Comparison of ENCODE assay signal across 9 cellular contexts in genomic region chr13:46866150-46866549, GRCh38. TPM values are rescaled to one million over a fixed set of nuclear protein-coding genes. Genes with fewer than 3 reads are reported as not detected.
A peak's percentile ranks its signal among the peaks of the same experiment; 100 is the strongest.
DNase-seq lines count a peak whose midpoint lies in the region; ATAC-seq and TF ChIP-seq lines count a peak whose summit lies in the region.
"Had no signal": no experiment of that assay in that cellular context is flagged by ENCODE, and none has a peak within 500 bp of the region (broad histone marks: within the 10 kb centered on the region; RNA-seq: fewer than 3 reads in every experiment).

No MANE protein-coding gene starts in this region.

- peak overlapping the region; percentile 9 for H3K4me2 ChIP-seq in Loucy (ENCODE audit: low read depth, low read length, poor library complexity, severe bottlenecking)

- ATAC-seq in GM18511 (IDR thresholded peaks at IDR 0.05; ENCODE audit: unreplicated experiment) = peak; percentile 70
- ATAC-seq in activated CD4-positive, CD25-positive, alpha-beta regulatory T cell treated with anti-CD3 and anti-CD28 coated beads, Interleukin-2, amount 50 U/mL, for 24 hours = no peak
- ATAC-seq: gastrocnemius medialis had no signal

- H3K4me1 Mint-ChIP-seq in mesothelial cell of epicardium = peaks cover 11% of the 10 kb centered on the region
- no peaks in the 10 kb centered on the region for H3K4me1 Mint-ChIP-seq in T-helper 2 cell treated with Interferon-gamma antibody and Interleukin-4, amounts not matched to agents 5 μg/mL and 100 μg/mL, for 36 hours (ENCODE audit: low read depth)
- H3K4me1 Mint-ChIP-seq in activated T-helper 2 cell treated with anti-CD3 and anti-CD28 coated beads, Interferon-gamma antibody, Interleukin-2, Interleukin-4, amounts not matched to agents 10 μg/mL and 5 μg/mL and 100 μg/mL, durations not matched to agents 14 hours and 24 hours and 36 hours (ENCODE audit: low read depth) = no peaks in the 10 kb centered on the region

- H3K9me3 ChIP-seq in Loucy (ENCODE audit: insufficient read depth, low read depth, low read length) = no peaks in the 10 kb centered on the region
- H3K9me3 ChIP-seq: gastrocnemius medialis had no signal

- H3K9me3 Mint-ChIP-seq in mesothelial cell of epicardium = no peaks in the 10 kb centered on the region
- no peaks in the 10 kb centered on the region for H3K9me3 Mint-ChIP-seq in T-helper 2 cell treated with Interferon-gamma antibody and Interleukin-4, amounts not matched to agents 5 μg/mL and 100 μg/mL, for 36 hours
- no peaks in the 10 kb centered on the region for H3K9me3 Mint-ChIP-seq in activated T-helper 2 cell treated with anti-CD3 and anti-CD28 coated beads, Interferon-gamma antibody, Interleukin-2, Interleukin-4, amounts not matched to agents 10 μg/mL and 5 μg/mL and 100 μg/mL, durations not matched to agents 14 hours and 24 hours and 36 hours

- no peaks in the 10 kb centered on the region for H3F3A ChIP-seq in Loucy (ENCODE audit: low read depth)

- H2AFZ ChIP-seq in Loucy (ENCODE audit: low read length) = peak overlapping the region; percentile 73

- H4K20me1 ChIP-seq in Loucy (ENCODE audit: insufficient read depth, low read length, poor library complexity, severe bottlenecking) = no peaks in the 10 kb centered on the region

- peaks cover 8% of the 10 kb centered on the region for H3K4me1 ChIP-seq in Loucy (ENCODE audit: insufficient read depth, low read length, poor library complexity, severe bottlenecking)
- H3K4me1 ChIP-seq: gastrocnemius medialis had no signal

- TF ChIP-seq CTCF in Loucy (conservative IDR thresholded peaks at IDR 0.05; ENCODE audit: low read length) = no peak
- no peak for TF ChIP-seq CTCF in choroid plexus epithelial cell (conservative IDR thresholded peaks at IDR 0.05; ENCODE audit: low read depth, low read length)
- TF ChIP-seq CTCF in mesothelial cell of epicardium (IDR thresholded peaks at IDR 0.05; ENCODE audit: unreplicated experiment) = no peak

- H3K27me3 Mint-ChIP-seq in mesothelial cell of epicardium (ENCODE audit: low read depth) = peaks cover 2% of the 10 kb centered on the region
- H3K27me3 Mint-ChIP-seq in T-helper 2 cell treated with Interferon-gamma antibody and Interleukin-4, amounts not matched to agents 5 μg/mL and 100 μg/mL, for 36 hours (ENCODE audit: low read depth) = peaks cover 10% of the 10 kb centered on the region
- peaks cover 3% of the 10 kb centered on the region for H3K27me3 Mint-ChIP-seq in activated T-helper 2 cell treated with anti-CD3 and anti-CD28 coated beads, Interferon-gamma antibody, Interleukin-2, Interleukin-4, amounts not matched to agents 10 μg/mL and 5 μg/mL and 100 μg/mL, durations not matched to agents 14 hours and 24 hours and 36 hours (ENCODE audit: low read depth)

- no peaks in the 10 kb centered on the region for H3K9me2 ChIP-seq in Loucy (replicated peaks; ENCODE audit: low read depth, low read length)

- peak overlapping the region; percentile 63 for H3K27ac Mint-ChIP-seq in mesothelial cell of epicardium
- no peak overlapping the region for H3K27ac Mint-ChIP-seq in T-helper 2 cell treated with Interferon-gamma antibody and Interleukin-4, amounts not matched to agents 5 μg/mL and 100 μg/mL, for 36 hours
- no peak overlapping the region for H3K27ac Mint-ChIP-seq in activated T-helper 2 cell treated with anti-CD3 and anti-CD28 coated beads, Interferon-gamma antibody, Interleukin-2, Interleukin-4, amounts not matched to agents 10 μg/mL and 5 μg/mL and 100 μg/mL, durations not matched to agents 14 hours and 24 hours and 36 hours

- intact Hi-C loops in activated T-helper 2 cell treated with anti-CD3 and anti-CD28 coated beads, Interferon-gamma antibody, Interleukin-2, Interleukin-4, amounts not matched to agents 10 μg/mL and 5 μg/mL and 100 μg/mL, durations not matched to agents 14 hours and 24 hours and 36 hours (cut with micrococcal nuclease) = no loop called here

- H3K4me3 ChIP-seq in Loucy (ENCODE audit: low read length, poor library complexity, severe bottlenecking) (no peak overlapping the region), choroid plexus epithelial cell (ENCODE audit: low read depth, low read length) (no peak overlapping the region)
- H3K4me3 ChIP-seq: gastrocnemius medialis had no signal

- DNase-seq in choroid plexus epithelial cell (ENCODE audit: low read depth) (peak; percentile 87), mesothelial cell of epicardium (ENCODE audit: low spot score in 2 of 2, unreplicated experiment in 2 of 2) (peak; percentile 21 to 46), NCI-H2196 treated with DMSO at 0.1 percent for 48 hours (lab: John Stamatoyannopoulos, UW; ENCODE audit: unreplicated experiment) (no peak)
- no peak for DNase-seq in T-helper 2 cell treated with Interferon-gamma antibody and Interleukin-4, amounts not matched to agents 5 μg/mL and 100 μg/mL, for 36 hours (ENCODE audit: low spot score)
- no peak for DNase-seq in activated T-helper 2 cell treated with anti-CD3 and anti-CD28 coated beads, Interferon-gamma antibody, Interleukin-2, Interleukin-4, amounts not matched to agents 10 μg/mL and 5 μg/mL and 100 μg/mL, durations not matched to agents 14 hours and 24 hours and 36 hours (ENCODE audit: low spot score)

- H3K9ac ChIP-seq in Loucy (ENCODE audit: low read depth, low read length, poor library complexity, severe bottlenecking) = no peak overlapping the region

- H3K79me2 ChIP-seq in Loucy (ENCODE audit: insufficient read depth, low read length) = no peaks in the 10 kb centered on the region

- H3K27me3 ChIP-seq in Loucy (ENCODE audit: insufficient read depth, low read length, poor library complexity, severe bottlenecking) = no peaks in the 10 kb centered on the region
- H3K27me3 ChIP-seq: gastrocnemius medialis had no signal

- H3K36me3 ChIP-seq in Loucy (ENCODE audit: insufficient read depth, low read length) = no peaks in the 10 kb centered on the region
- H3K36me3 ChIP-seq: gastrocnemius medialis had no signal

- H3K4me3 Mint-ChIP-seq in mesothelial cell of epicardium = no peak overlapping the region
- H3K4me3 Mint-ChIP-seq in T-helper 2 cell treated with Interferon-gamma antibody and Interleukin-4, amounts not matched to agents 5 μg/mL and 100 μg/mL, for 36 hours = no peak overlapping the region
- no peak overlapping the region for H3K4me3 Mint-ChIP-seq in activated T-helper 2 cell treated with anti-CD3 and anti-CD28 coated beads, Interferon-gamma antibody, Interleukin-2, Interleukin-4, amounts not matched to agents 10 μg/mL and 5 μg/mL and 100 μg/mL, durations not matched to agents 14 hours and 24 hours and 36 hours (ENCODE audit: low read depth)

- H3K36me3 Mint-ChIP-seq in mesothelial cell of epicardium = no peaks in the 10 kb centered on the region
- no peaks in the 10 kb centered on the region for H3K36me3 Mint-ChIP-seq in T-helper 2 cell treated with Interferon-gamma antibody and Interleukin-4, amounts not matched to agents 5 μg/mL and 100 μg/mL, for 36 hours (ENCODE audit: low read depth)
- H3K36me3 Mint-ChIP-seq in activated T-helper 2 cell treated with anti-CD3 and anti-CD28 coated beads, Interferon-gamma antibody, Interleukin-2, Interleukin-4, amounts not matched to agents 10 μg/mL and 5 μg/mL and 100 μg/mL, durations not matched to agents 14 hours and 24 hours and 36 hours (ENCODE audit: low read depth) = no peaks in the 10 kb centered on the region

RNA-seq across cellular contexts. Expression of gene HTR2A, which starts 30.7 kb away (rescaled TPM):
- 0.47 to 0.83 TPM (median 0.53 TPM) in 3 replicates for total RNA-seq in mesothelial cell of epicardium
- total RNA-seq in activated T-helper 2 cell treated with anti-CD3 and anti-CD28 coated beads, Interferon-gamma antibody, Interleukin-2, Interleukin-4, amounts not matched to agents 10 μg/mL and 5 μg/mL and 100 μg/mL, durations not matched to agents 14 hours and 24 hours and 36 hours = not detected in 2 replicates

Comparison
In these comparisons a context has a peak if more than half of its experiments do, and no peak if none do; other contexts are left out.
1. DNase-seq: peak in choroid plexus epithelial cell (single experiment) and mesothelial cell of epicardium (2 of 2); none in T-helper 2 cell treated with Interferon-gamma antibody and Interleukin-4, amounts not matched to agents 5 μg/mL and 100 μg/mL, for 36 hours (single experiment), activated T-helper 2 cell treated with anti-CD3 and anti-CD28 coated beads, Interferon-gamma antibody, Interleukin-2, Interleukin-4, amounts not matched to agents 10 μg/mL and 5 μg/mL and 100 μg/mL, durations not matched to agents 14 hours and 24 hours and 36 hours (single experiment) and NCI-H2196 treated with DMSO at 0.1 percent for 48 hours (single experiment).